ENCODE assay signal across 1 cellular context in the genomic region with DNA sequence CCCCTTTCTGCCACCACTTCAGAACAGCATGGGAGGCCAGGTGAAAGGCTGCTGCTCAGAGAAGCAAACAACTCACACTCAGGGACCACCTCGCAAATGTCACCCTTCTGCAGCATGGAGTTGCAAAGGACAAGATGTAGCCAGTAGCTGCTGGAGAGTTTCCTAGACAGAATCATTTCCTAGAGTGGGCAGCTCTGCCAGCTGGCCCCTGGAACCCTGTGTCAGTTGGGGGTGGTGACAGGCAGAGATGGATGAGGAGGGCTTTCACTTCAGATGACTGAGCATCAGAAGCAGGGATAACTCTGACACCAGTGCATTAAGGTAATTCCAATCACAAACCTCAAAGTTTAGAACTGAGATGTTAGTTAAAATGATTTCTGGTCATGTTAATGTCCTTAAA.
TF ChIP-seq lines count a peak whose summit lies in the region.

No MANE protein-coding gene starts in this region.

TF ChIP-seq in H1, 55 proteins besides CTCF, POLR2A, EP300 and RAD21:
- TF ChIP-seq EGR1 (IDR thresholded peaks at IDR 0.05; ENCODE audit: borderline replicate concordance, low read depth, low read length) (no peak), RBBP5 (IDR thresholded peaks at IDR 0.05; ENCODE audit: borderline replicate concordance, low read depth, low read length) (no peak), ZNF274 (IDR thresholded peaks at IDR 0.05; ENCODE audit: borderline replicate concordance, extremely low read depth, low read length) (no peak), KDM4A (IDR thresholded peaks at IDR 0.05; ENCODE audit: low read depth, low read length, severe bottlenecking) (no peak), BACH1 (IDR thresholded peaks at IDR 0.05; ENCODE audit: low read length) (no peak), POU5F1 (IDR thresholded peaks at IDR 0.05; ENCODE audit: low read depth, low read length) (no peak), SIRT6 (IDR thresholded peaks at IDR 0.05; ENCODE audit: low read length) (no peak), TCF12 (IDR thresholded peaks at IDR 0.05; ENCODE audit: low read depth, low read length) (no peak), CEBPB (IDR thresholded peaks at IDR 0.05; ENCODE audit: low read depth, low read length) (no peak), KDM1A (IDR thresholded peaks at IDR 0.05; ENCODE audit: borderline replicate concordance, low read length) (no peak), TEAD4 (IDR thresholded peaks at IDR 0.05; ENCODE audit: low read depth, low read length) (no peak), KDM5A (IDR thresholded peaks at IDR 0.05; ENCODE audit: low read length) (no peak), RFX5 (IDR thresholded peaks at IDR 0.05; ENCODE audit: borderline replicate concordance, low read depth, low read length) (no peak), MAFK (IDR thresholded peaks at IDR 0.05; ENCODE audit: low read depth, low read length) (no peak), SIN3A (conservative IDR thresholded peaks at IDR 0.05 in 1 of 2, IDR thresholded peaks at IDR 0.05 in 1 of 2; ENCODE audit: low read depth in 1 of 2, low read length in 2 of 2) (no peak), SP1 (IDR thresholded peaks at IDR 0.05; ENCODE audit: low read depth, low read length) (no peak)
- TF ChIP-seq, protein P1, sequence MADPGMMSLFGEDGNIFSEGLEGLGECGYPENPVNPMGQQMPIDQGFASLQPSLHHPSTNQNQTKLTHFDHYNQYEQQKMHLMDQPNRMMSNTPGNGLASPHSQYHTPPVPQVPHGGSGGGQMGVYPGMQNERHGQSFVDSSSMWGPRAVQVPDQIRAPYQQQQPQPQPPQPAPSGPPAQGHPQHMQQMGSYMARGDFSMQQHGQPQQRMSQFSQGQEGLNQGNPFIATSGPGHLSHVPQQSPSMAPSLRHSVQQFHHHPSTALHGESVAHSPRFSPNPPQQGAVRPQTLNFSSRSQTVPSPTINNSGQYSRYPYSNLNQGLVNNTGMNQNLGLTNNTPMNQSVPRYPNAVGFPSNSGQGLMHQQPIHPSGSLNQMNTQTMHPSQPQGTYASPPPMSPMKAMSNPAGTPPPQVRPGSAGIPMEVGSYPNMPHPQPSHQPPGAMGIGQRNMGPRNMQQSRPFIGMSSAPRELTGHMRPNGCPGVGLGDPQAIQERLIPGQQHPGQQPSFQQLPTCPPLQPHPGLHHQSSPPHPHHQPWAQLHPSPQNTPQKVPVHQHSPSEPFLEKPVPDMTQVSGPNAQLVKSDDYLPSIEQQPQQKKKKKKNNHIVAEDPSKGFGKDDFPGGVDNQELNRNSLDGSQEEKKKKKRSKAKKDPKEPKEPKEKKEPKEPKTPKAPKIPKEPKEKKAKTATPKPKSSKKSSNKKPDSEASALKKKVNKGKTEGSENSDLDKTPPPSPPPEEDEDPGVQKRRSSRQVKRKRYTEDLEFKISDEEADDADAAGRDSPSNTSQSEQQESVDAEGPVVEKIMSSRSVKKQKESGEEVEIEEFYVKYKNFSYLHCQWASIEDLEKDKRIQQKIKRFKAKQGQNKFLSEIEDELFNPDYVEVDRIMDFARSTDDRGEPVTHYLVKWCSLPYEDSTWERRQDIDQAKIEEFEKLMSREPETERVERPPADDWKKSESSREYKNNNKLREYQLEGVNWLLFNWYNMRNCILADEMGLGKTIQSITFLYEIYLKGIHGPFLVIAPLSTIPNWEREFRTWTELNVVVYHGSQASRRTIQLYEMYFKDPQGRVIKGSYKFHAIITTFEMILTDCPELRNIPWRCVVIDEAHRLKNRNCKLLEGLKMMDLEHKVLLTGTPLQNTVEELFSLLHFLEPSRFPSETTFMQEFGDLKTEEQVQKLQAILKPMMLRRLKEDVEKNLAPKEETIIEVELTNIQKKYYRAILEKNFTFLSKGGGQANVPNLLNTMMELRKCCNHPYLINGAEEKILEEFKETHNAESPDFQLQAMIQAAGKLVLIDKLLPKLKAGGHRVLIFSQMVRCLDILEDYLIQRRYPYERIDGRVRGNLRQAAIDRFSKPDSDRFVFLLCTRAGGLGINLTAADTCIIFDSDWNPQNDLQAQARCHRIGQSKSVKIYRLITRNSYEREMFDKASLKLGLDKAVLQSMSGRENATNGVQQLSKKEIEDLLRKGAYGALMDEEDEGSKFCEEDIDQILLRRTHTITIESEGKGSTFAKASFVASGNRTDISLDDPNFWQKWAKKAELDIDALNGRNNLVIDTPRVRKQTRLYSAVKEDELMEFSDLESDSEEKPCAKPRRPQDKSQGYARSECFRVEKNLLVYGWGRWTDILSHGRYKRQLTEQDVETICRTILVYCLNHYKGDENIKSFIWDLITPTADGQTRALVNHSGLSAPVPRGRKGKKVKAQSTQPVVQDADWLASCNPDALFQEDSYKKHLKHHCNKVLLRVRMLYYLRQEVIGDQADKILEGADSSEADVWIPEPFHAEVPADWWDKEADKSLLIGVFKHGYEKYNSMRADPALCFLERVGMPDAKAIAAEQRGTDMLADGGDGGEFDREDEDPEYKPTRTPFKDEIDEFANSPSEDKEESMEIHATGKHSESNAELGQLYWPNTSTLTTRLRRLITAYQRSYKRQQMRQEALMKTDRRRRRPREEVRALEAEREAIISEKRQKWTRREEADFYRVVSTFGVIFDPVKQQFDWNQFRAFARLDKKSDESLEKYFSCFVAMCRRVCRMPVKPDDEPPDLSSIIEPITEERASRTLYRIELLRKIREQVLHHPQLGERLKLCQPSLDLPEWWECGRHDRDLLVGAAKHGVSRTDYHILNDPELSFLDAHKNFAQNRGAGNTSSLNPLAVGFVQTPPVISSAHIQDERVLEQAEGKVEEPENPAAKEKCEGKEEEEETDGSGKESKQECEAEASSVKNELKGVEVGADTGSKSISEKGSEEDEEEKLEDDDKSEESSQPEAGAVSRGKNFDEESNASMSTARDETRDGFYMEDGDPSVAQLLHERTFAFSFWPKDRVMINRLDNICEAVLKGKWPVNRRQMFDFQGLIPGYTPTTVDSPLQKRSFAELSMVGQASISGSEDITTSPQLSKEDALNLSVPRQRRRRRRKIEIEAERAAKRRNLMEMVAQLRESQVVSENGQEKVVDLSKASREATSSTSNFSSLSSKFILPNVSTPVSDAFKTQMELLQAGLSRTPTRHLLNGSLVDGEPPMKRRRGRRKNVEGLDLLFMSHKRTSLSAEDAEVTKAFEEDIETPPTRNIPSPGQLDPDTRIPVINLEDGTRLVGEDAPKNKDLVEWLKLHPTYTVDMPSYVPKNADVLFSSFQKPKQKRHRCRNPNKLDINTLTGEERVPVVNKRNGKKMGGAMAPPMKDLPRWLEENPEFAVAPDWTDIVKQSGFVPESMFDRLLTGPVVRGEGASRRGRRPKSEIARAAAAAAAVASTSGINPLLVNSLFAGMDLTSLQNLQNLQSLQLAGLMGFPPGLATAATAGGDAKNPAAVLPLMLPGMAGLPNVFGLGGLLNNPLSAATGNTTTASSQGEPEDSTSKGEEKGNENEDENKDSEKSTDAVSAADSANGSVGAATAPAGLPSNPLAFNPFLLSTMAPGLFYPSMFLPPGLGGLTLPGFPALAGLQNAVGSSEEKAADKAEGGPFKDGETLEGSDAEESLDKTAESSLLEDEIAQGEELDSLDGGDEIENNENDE (IDR thresholded peaks at IDR 0.05; ENCODE audit: insufficient replicate concordance, low read length): no peak
- TF ChIP-seq, protein P2, sequence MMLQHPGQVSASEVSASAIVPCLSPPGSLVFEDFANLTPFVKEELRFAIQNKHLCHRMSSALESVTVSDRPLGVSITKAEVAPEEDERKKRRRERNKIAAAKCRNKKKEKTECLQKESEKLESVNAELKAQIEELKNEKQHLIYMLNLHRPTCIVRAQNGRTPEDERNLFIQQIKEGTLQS (IDR thresholded peaks at IDR 0.05; ENCODE audit: insufficient read depth, low read depth, low read length): no peak
